Comparison of ENCODE assay signal across 8 cellular contexts in the genomic region with DNA sequence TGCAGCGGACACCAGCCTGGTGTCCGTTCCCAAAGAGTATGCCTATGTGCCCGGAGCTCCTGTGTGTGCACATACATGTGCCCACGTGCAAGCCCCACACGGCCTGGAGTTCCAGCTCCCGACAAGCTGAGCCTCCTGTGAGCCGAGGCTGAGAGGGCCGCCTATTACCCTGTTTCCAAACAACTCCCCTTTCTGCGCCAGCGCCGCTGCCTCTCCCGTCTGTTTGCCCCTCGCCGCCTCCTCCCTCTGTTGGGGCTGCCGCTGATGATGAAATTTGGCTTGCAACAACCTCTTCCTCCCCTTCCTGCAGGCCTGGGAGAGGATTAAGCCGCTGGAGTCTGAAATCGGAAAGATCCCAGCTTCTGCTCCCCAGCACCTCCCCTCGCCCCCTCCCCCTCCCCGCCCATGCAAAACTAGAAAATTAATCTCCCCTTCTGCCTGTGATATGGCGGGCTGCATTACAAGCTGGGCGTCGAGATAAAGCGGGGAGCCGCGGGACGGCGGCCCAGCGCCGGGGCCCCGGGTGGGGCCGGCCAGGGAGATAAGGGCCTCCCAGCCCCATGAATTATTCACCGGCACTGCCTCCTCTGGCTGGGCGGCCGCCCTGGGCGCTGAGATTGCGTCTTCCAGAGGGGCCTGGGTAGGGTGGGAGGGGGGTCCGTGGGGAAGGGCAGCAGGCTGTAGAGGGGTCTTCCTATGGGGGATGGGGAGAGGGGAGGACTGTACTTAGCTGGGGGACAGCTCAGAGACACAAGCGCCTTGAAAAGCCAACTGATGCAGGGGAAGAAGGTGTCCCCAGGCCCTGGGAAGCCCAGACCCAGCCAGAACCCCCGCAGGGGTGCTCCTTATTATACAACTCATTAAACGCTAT. TPM values are rescaled to one million over a fixed set of nuclear protein-coding genes. Genes with fewer than 3 reads are reported as not detected.
DNase-seq lines count a peak whose midpoint lies in the region; ATAC-seq and TF ChIP-seq lines count a peak whose summit lies in the region.

No MANE protein-coding gene starts in this region.

- TF ChIP-seq CTCF in fibroblast of pulmonary artery (IDR thresholded peaks at IDR 0.05; ENCODE audit: low read length, missing control alignments) (no peak), osteoblast (IDR thresholded peaks at IDR 0.05; ENCODE audit: extremely low read depth, low read depth, low read length) (no peak)

- no peaks in the 10 kb centered on the region for H3K4me1 ChIP-seq in osteoblast (ENCODE audit: insufficient read depth, low read length)

- ATAC-seq in GM19324 (IDR thresholded peaks at IDR 0.05; ENCODE audit: low FRiP score, unreplicated experiment) = no peak

- no peaks in the 10 kb centered on the region for H3K79me2 ChIP-seq in osteoblast (ENCODE audit: insufficient read depth, low read length)

- no peak overlapping the region for H3K27ac ChIP-seq in osteoblast (ENCODE audit: low read depth, low read length)

- no peaks in the 10 kb centered on the region for H3K36me3 ChIP-seq in osteoblast (ENCODE audit: insufficient read depth, low read length)

- peak overlapping the region; percentile 45 for H3K4me2 ChIP-seq in osteoblast (ENCODE audit: insufficient read depth, low read length)

- peak overlapping the region; percentile 72 for H2AFZ ChIP-seq in osteoblast (ENCODE audit: low read length)

- no peaks in the 10 kb centered on the region for H3K9me3 ChIP-seq in osteoblast (ENCODE audit: low read depth, low read length)

- H4K20me1 ChIP-seq in osteoblast (ENCODE audit: insufficient read depth, low read length) = no peaks in the 10 kb centered on the region

- DNase-seq in COLO668 (lab: John Stamatoyannopoulos, UW; ENCODE audit: unreplicated experiment) = peak; percentile 20
- DNase-seq in NOMO-1 treated with dmso at 0.1 percent for 144 hours (lab: John Stamatoyannopoulos, UW; ENCODE audit: unreplicated experiment) = peak; percentile 77
- peak; percentile 90 for DNase-seq in fibroblast of pulmonary artery (ENCODE audit: low read depth)
- DNase-seq in osteoblast (ENCODE audit: insufficient read length, low spot score, missing footprints) = peak; percentile 90
- no peak for DNase-seq in HK-2 (ENCODE audit: unreplicated experiment)
- no peak for DNase-seq in cerebellum (ENCODE audit: low spot score)
- DNase-seq in NCI-H446 treated with DMSO at 0.1 percent for 48 hours (lab: John Stamatoyannopoulos, UW) = no peak

- H3K4me3 ChIP-seq in fibroblast of pulmonary artery (replicated peaks; ENCODE audit: low read depth, low read length) (peak overlapping the region; percentile 19), osteoblast (ENCODE audit: insufficient read depth, low read length) (peak overlapping the region; percentile 54)

- peaks cover 36% of the 10 kb centered on the region for H3K27me3 ChIP-seq in osteoblast (ENCODE audit: insufficient read depth, low read length)

RNA-seq across cellular contexts. Expression of gene ASIC1, which starts 6.8 kb away (rescaled TPM):
- total RNA-seq in osteoblast (0.72 and 0.88 TPM in 2 replicates), cerebellum (20.5 TPM)

RNA-seq across cellular contexts. Expression of gene RACGAP1, which starts 25.4 kb away (rescaled TPM):
- total RNA-seq in osteoblast (12.7 and 16.5 TPM in 2 replicates), cerebellum (38.3 TPM)

RNA-seq across cellular contexts. Expression of gene SMARCD1, which starts 34.5 kb away (rescaled TPM):
- total RNA-seq in osteoblast = 50.3 and 53.0 TPM in 2 replicates
- 61.9 TPM for total RNA-seq in cerebellum

RNA-seq across cellular contexts. Expression of gene GPD1, which starts 53.2 kb away (rescaled TPM):
- total RNA-seq in osteoblast (under 0.01 TPM in 1 of 2 replicates, not detected in the other), cerebellum (1.7 TPM)

Comparison
In these comparisons a context has a peak if more than half of its experiments do, and no peak if none do; other contexts are left out.
1. DNase-seq: peak in COLO668 (single experiment), NOMO-1 treated with dmso at 0.1 percent for 144 hours (single experiment), fibroblast of pulmonary artery (single experiment) and osteoblast (single experiment); none in HK-2 (single experiment), cerebellum (single experiment) and NCI-H446 treated with DMSO at 0.1 percent for 48 hours (single experiment).
2. RNA of gene ASIC1, which starts 6.8 kb away (total RNA-seq): 20.5 TPM in cerebellum (single experiment); 0.72 to 0.88 TPM in osteoblast; every median in the first group is over 10 times any median in the second.